In genomic region chr19:12695514-12695913, GRCh38 we compare ENCODE assay signal across 9 cellular contexts. TPM values are rescaled to one million over a fixed set of nuclear protein-coding genes. Genes with fewer than 3 reads are reported as not detected.
DNase-seq lines count a peak whose midpoint lies in the region; ATAC-seq and TF ChIP-seq lines count a peak whose summit lies in the region.
"Had no signal": no experiment of that assay in that cellular context is flagged by ENCODE, and none has a peak within 500 bp of the region (broad histone marks: within the 10 kb centered on the region; RNA-seq: fewer than 3 reads in every experiment).

No MANE protein-coding gene starts in this region.

- H3K9ac ChIP-seq in MM.1S (ENCODE audit: low read length): peak overlapping the region; percentile 76; the same call in 1 of the 2 replicates

- peaks cover 12% of the 10 kb centered on the region for H3K4me1 ChIP-seq in CD8-positive, alpha-beta memory T cell (ENCODE audit: insufficient read depth, low read length)
- peaks cover 8% of the 10 kb centered on the region; the same call in 1 of the 2 replicates for H3K4me1 ChIP-seq in MM.1S (ENCODE audit: low read length)
- H3K4me1 ChIP-seq in osteoblast (ENCODE audit: insufficient read depth, low read length): peaks cover 9% of the 10 kb centered on the region

- H3K9me2 ChIP-seq in MM.1S (replicated peaks; ENCODE audit: insufficient read depth, low read length): no peaks in the 10 kb centered on the region

- peak overlapping the region; percentile 91 for H3K4me2 ChIP-seq in MM.1S (ENCODE audit: low read depth, low read length)
- peak overlapping the region; percentile 88 for H3K4me2 ChIP-seq in osteoblast (ENCODE audit: insufficient read depth, low read length)

- H3K36me3 Mint-ChIP-seq in CD8-positive, alpha-beta memory T cell: peaks cover 0 to 10% (median 0%) of the 10 kb centered on the region in 3 donors
- H3K36me3 Mint-ChIP-seq in effector memory CD8-positive, alpha-beta T cell (ENCODE audit: insufficient read depth): peaks cover 11% of the 10 kb centered on the region

- no peaks in the 10 kb centered on the region for H3K9me3 ChIP-seq in CD8-positive, alpha-beta memory T cell (ENCODE audit: low read length)
- no peaks in the 10 kb centered on the region for H3K9me3 ChIP-seq in MM.1S (replicated peaks; ENCODE audit: insufficient read depth, low read length)
- H3K9me3 ChIP-seq in osteoblast (ENCODE audit: low read depth, low read length): no peaks in the 10 kb centered on the region

- peak overlapping the region; percentile 58 for H3K4me3 ChIP-seq in CD8-positive, alpha-beta memory T cell (ENCODE audit: low read length)
- H3K4me3 ChIP-seq in MM.1S (ENCODE audit: low read length) (peak overlapping the region; percentile 95), osteoblast (ENCODE audit: insufficient read depth, low read length) (peak overlapping the region; percentile 90)

- no peaks in the 10 kb centered on the region for H3K36me3 ChIP-seq in CD8-positive, alpha-beta memory T cell (ENCODE audit: insufficient read depth, low read length)
- no peaks in the 10 kb centered on the region for H3K36me3 ChIP-seq in MM.1S (replicated peaks; ENCODE audit: insufficient read depth, low read length)
- H3K36me3 ChIP-seq in osteoblast (ENCODE audit: insufficient read depth, low read length): peaks cover 25% of the 10 kb centered on the region

- ATAC-seq in effector memory CD8-positive, alpha-beta T cell (replicated peaks): no peak
- no peak for ATAC-seq in HG02763 (IDR thresholded peaks at IDR 0.05; ENCODE audit: unreplicated experiment)

- peak overlapping the region in 5 of 8 donors; percentile 60 to 85 (median 71) for H3K27ac Mint-ChIP-seq in CD8-positive, alpha-beta memory T cell
- peak overlapping the region in 1 of 2 donors; percentile 96 for H3K27ac Mint-ChIP-seq in effector memory CD8-positive, alpha-beta T cell

- H4K20me1 ChIP-seq in MM.1S (ENCODE audit: insufficient read depth, low read length): no peaks in the 10 kb centered on the region
- H4K20me1 ChIP-seq in osteoblast (ENCODE audit: insufficient read depth, low read length): no peaks in the 10 kb centered on the region

- no peak overlapping the region for H3K27ac ChIP-seq in CD8-positive, alpha-beta memory T cell (ENCODE audit: low read depth, low read length)
- no peak overlapping the region for H3K27ac ChIP-seq in MM.1S (ENCODE audit: low read length)
- no peak overlapping the region for H3K27ac ChIP-seq in osteoblast (ENCODE audit: low read depth, low read length)

- H3K27me3 ChIP-seq in CD8-positive, alpha-beta memory T cell (ENCODE audit: insufficient read depth, low read length, poor library complexity, severe bottlenecking): no peaks in the 10 kb centered on the region
- no peaks in the 10 kb centered on the region for H3K27me3 ChIP-seq in MM.1S (replicated peaks; ENCODE audit: insufficient read depth, low read length)
- H3K27me3 ChIP-seq in osteoblast (ENCODE audit: insufficient read depth, low read length): no peaks in the 10 kb centered on the region

- no peak for TF ChIP-seq CTCF in MM.1S (IDR thresholded peaks at IDR 0.05; ENCODE audit: low read length)
- TF ChIP-seq CTCF in osteoblast (IDR thresholded peaks at IDR 0.05; ENCODE audit: extremely low read depth, low read depth, low read length): no peak

- H2AFZ ChIP-seq in MM.1S (ENCODE audit: low read length) (0 out of 2 replicates have a peak overlapping the region, but pooled peaks have one; percentile 95), osteoblast (ENCODE audit: low read length) (peak overlapping the region; percentile 20)

- no peaks in the 10 kb centered on the region for H3K9me3 Mint-ChIP-seq in CD8-positive, alpha-beta memory T cell
- H3K9me3 Mint-ChIP-seq in effector memory CD8-positive, alpha-beta T cell: no peaks in the 10 kb centered on the region

- peaks cover 0 to 3% of the 10 kb centered on the region in 2 donors for H3K27me3 Mint-ChIP-seq in CD8-positive, alpha-beta memory T cell
- H3K27me3 Mint-ChIP-seq in effector memory CD8-positive, alpha-beta T cell: no peaks in the 10 kb centered on the region

- H3K4me3 Mint-ChIP-seq in CD8-positive, alpha-beta memory T cell: peak overlapping the region; percentile 64 to 98 (median 79)
- H3K4me3 Mint-ChIP-seq in effector memory CD8-positive, alpha-beta T cell: peak overlapping the region; percentile 86 to 89

- peaks cover 7% of the 10 kb centered on the region; the same call in 1 of the 2 replicates for H3K79me2 ChIP-seq in MM.1S (ENCODE audit: low read length)
- H3K79me2 ChIP-seq in osteoblast (ENCODE audit: insufficient read depth, low read length): peaks cover 16% of the 10 kb centered on the region

- DNase-seq in CD8-positive, alpha-beta memory T cell: no peak
- DNase-seq in MM.1S (no peak), osteoblast (ENCODE audit: insufficient read length, low spot score, missing footprints) (peak; percentile 60), NCI-H2227 treated with DMSO at 0.1 percent for 48 hours (lab: John Stamatoyannopoulos, UW) (no peak)
- no peak for DNase-seq in effector memory CD8-positive, alpha-beta T cell
- DNase-seq in stimulated activated CD4-positive, alpha-beta T cell treated with anti-CD3 and anti-CD28 coated beads, Interleukin-15, amount 100 ng/mL, for 24 hours: no peak
- no peak for DNase-seq in stimulated activated CD4-positive, alpha-beta T cell treated with anti-CD3 and anti-CD28 coated beads, Interleukin-2, amount 100 ng/mL, for 48 hours
- DNase-seq: NCI-H1436 had no signal

- CTCF ChIA-PET in CD8-positive, alpha-beta memory T cell (lab: Charles Lee): interaction anchor here (1.1 to 1.6 kb wide), 2 partner anchors 10 to 14 kb away, joined by 3 to 5 read pairs; partner anchors contain the start of gene DHPS

- H3K4me1 Mint-ChIP-seq in CD8-positive, alpha-beta memory T cell: peaks cover 10 to 15% (median 12%) of the 10 kb centered on the region in 3 donors
- H3K4me1 Mint-ChIP-seq in effector memory CD8-positive, alpha-beta T cell (ENCODE audit: low read depth in 2 of 2): peaks cover 0 to 3% of the 10 kb centered on the region in 2 donors

- peaks cover 17% of the 10 kb centered on the region for H3F3A ChIP-seq in MM.1S (ENCODE audit: insufficient read depth, low read length)

- POLR2A ChIA-PET in CD8-positive, alpha-beta memory T cell (lab: Charles Lee): interaction anchor here (1.0 to 2.4 kb wide), 3 partner anchors 14 to 39 kb away, joined by 4 to 9 read pairs (median 9); partner anchors contain the start of genes DHPS and TRIR

RNA-seq across cellular contexts. Expression of gene FBXW9, which starts 0.9 kb away (rescaled TPM):
- total RNA-seq in CD8-positive, alpha-beta memory T cell: 1 to 10 TPM; 7.9 to 8.1 TPM
- 5.9 TPM for polyA plus RNA-seq in CD8-positive, alpha-beta memory T cell
- 17.1 and 18.5 TPM in 2 replicates for total RNA-seq in osteoblast

RNA-seq across cellular contexts. Expression of gene GNG14, which starts 7.7 kb away (rescaled TPM):
- total RNA-seq in CD8-positive, alpha-beta memory T cell: not detected
- polyA plus RNA-seq in CD8-positive, alpha-beta memory T cell: not detected
- total RNA-seq in osteoblast: not detected in 2 replicates

RNA-seq across cellular contexts. Expression of gene DHPS, which starts 13.8 kb away (rescaled TPM):
- 100 to 1,000 TPM; 113 to 116 TPM for total RNA-seq in CD8-positive, alpha-beta memory T cell
- polyA plus RNA-seq in CD8-positive, alpha-beta memory T cell: 91.8 TPM
- 50.4 and 52.5 TPM in 2 replicates for total RNA-seq in osteoblast

RNA-seq across cellular contexts. Expression of gene TNPO2, which starts 28.2 kb away (rescaled TPM):
- total RNA-seq in CD8-positive, alpha-beta memory T cell: 100 to 1,000 TPM; 148 TPM
- 3.4 TPM for polyA plus RNA-seq in CD8-positive, alpha-beta memory T cell
- total RNA-seq in osteoblast: 36.6 and 39.8 TPM in 2 replicates

RNA-seq across cellular contexts. Expression of gene WDR83, which starts 28.9 kb away (rescaled TPM):
- total RNA-seq in CD8-positive, alpha-beta memory T cell: 10 to 100 TPM; 18.8 to 19.9 TPM
- polyA plus RNA-seq in CD8-positive, alpha-beta memory T cell: 13.1 TPM
- 5.0 and 8.0 TPM in 2 replicates for total RNA-seq in osteoblast
